ENCODE assay signal across 14 cellular contexts in genomic region chr9:127463891-127464290, GRCh38. TPM values are rescaled to one million over a fixed set of nuclear protein-coding genes. Genes with fewer than 3 reads are reported as not detected.
DNase-seq lines count a peak whose midpoint lies in the region; ATAC-seq and TF ChIP-seq lines count a peak whose summit lies in the region.
"Had no signal": no experiment of that assay in that cellular context is flagged by ENCODE, and none has a peak within 500 bp of the region (broad histone marks: within the 10 kb centered on the region; RNA-seq: fewer than 3 reads in every experiment).

No MANE protein-coding gene starts in this region.

- H2BK120ac ChIP-seq in neuronal stem cell (ENCODE audit: low read depth, low read length) = no peak overlapping the region

- DNase-seq in AG20443 (ENCODE audit: low spot score) (peak; percentile 27), astrocyte of the spinal cord (ENCODE audit: low read depth, low spot score) (peak; percentile 41), heart right ventricle (peak; percentile 55 to 61), neuronal stem cell (ENCODE audit: low spot score) (no peak), NCI-H1930 (lab: John Stamatoyannopoulos, UW) (no peak), AML-193 (lab: John Stamatoyannopoulos, UW) (no peak)
- DNase-seq in activated CD4-positive, alpha-beta T cell treated with anti-CD3 and anti-CD28 coated beads, Interleukin-2, amount 50 U/mL, for 1 hour = no peak
- DNase-seq: activated CD4-positive, alpha-beta T cell treated with anti-CD3 and anti-CD28 coated beads for 36 hours; foreskin melanocyte; NCI-H1417 treated with DMSO at 0.1 percent for 48 hours; NCI-H69; T-cell had no signal

- 25 to 45% methylated on average over 7 of the region's 7 CpGs for WGBS in heart right ventricle, 2 donors
- no CpG with 5 or more reads among the region's 7 CpGs for WGBS in neuronal stem cell (ENCODE audit: extremely low coverage in 2 of 2, insufficient read length in 2 of 2, insufficient replicate concordance in 1 of 2), 2 donors

- H4K8ac ChIP-seq in neuronal stem cell (ENCODE audit: low read depth, low read length) = no peak overlapping the region

- intact Hi-C loops in heart right ventricle (cut with DNase I) = loop anchor here in 1 of 10 donors (2.0 kb wide), 1 partner anchor 29 kb away; no protein-coding TSS in a partner anchor

- H3K9me3 ChIP-seq in heart right ventricle (no peaks in the 10 kb centered on the region), neuronal stem cell (replicated peaks in 1 of 2; ENCODE audit: control insufficient read depth in 2 of 2, insufficient read depth in 1 of 2, low read depth in 1 of 2, low read length in 2 of 2) (peaks cover 0 to 1% of the 10 kb centered on the region in 2 donors)

- H3K79me1 ChIP-seq in neuronal stem cell (ENCODE audit: low read depth, low read length) = no peaks in the 10 kb centered on the region

- no peak overlapping the region for H2AFZ ChIP-seq in neuronal stem cell (ENCODE audit: low read length)
- H2AFZ ChIP-seq: neural progenitor cell had no signal

- no peak overlapping the region for H3K4me2 ChIP-seq in neuronal stem cell (ENCODE audit: insufficient read depth, low read length, poor library complexity, severe bottlenecking)
- H3K4me2 ChIP-seq: neural progenitor cell had no signal

- H3K4me3 ChIP-seq in astrocyte of the spinal cord (ENCODE audit: low read depth, low read length) (no peak overlapping the region), heart right ventricle (no peak overlapping the region), neuronal stem cell (ENCODE audit: low read length in 2 of 2) (no peak overlapping the region)
- H3K4me3 ChIP-seq: neural progenitor cell had no signal

- H3K4ac ChIP-seq in neuronal stem cell (ENCODE audit: low read length) = peak overlapping the region; percentile 27

- TF ChIP-seq CTCF in astrocyte of the spinal cord (IDR thresholded peaks at IDR 0.05; ENCODE audit: low read depth, low read length) (no peak), heart right ventricle (IDR thresholded peaks at IDR 0.05) (no peak)

- H3K27ac ChIP-seq in heart right ventricle (peak overlapping the region in 9 of 10 donors; percentile 10 to 83 (median 61)), neuronal stem cell (replicated peaks; ENCODE audit: low read length) (no peak overlapping the region)
- H3K27ac ChIP-seq: neural progenitor cell had no signal

- peaks cover 0 to 12% (median 4%) of the 10 kb centered on the region in 9 donors for H3K4me1 ChIP-seq in heart right ventricle
- H3K4me1 ChIP-seq in neuronal stem cell (ENCODE audit: control insufficient read depth in 2 of 2, insufficient read depth in 1 of 2, low read depth in 1 of 2, low read length in 2 of 2) = no peaks in the 10 kb centered on the region
- H3K4me1 ChIP-seq: neural progenitor cell had no signal

- no peak overlapping the region for H3K18ac ChIP-seq in neuronal stem cell (ENCODE audit: low read length)

- H2AK5ac ChIP-seq in neuronal stem cell (ENCODE audit: low read depth, low read length) = no peak overlapping the region

- no peak overlapping the region for H3K14ac ChIP-seq in neuronal stem cell (ENCODE audit: low read length)

- no peak overlapping the region for H2BK12ac ChIP-seq in neuronal stem cell (ENCODE audit: low read length)

- peaks cover 0 to 98% (median 51%) of the 10 kb centered on the region in 9 donors for H3K36me3 ChIP-seq in heart right ventricle
- H3K36me3 ChIP-seq in neuronal stem cell (replicated peaks in 1 of 2; ENCODE audit: control insufficient read depth in 2 of 2, insufficient read depth in 2 of 2, low read length in 2 of 2) = peaks cover 17 to 48% of the 10 kb centered on the region in 2 donors
- H3K36me3 ChIP-seq: neural progenitor cell had no signal

- ATAC-seq in heart right ventricle (peak; percentile 83 to 96 (median 90)), GM18867 (IDR thresholded peaks at IDR 0.05; ENCODE audit: unreplicated experiment) (no peak)
- ATAC-seq: activated CD4-positive, alpha-beta T cell treated with anti-CD3 and anti-CD28 coated beads for 36 hours; T-cell had no signal

- H4K91ac ChIP-seq in neuronal stem cell (ENCODE audit: low read depth, low read length, poor library complexity) = no peak overlapping the region

- in situ Hi-C loops in astrocyte of the spinal cord (cut with HindIII; ENCODE audit: low sequenced_read_pairs) = no loop called here

- peak overlapping the region; percentile 2 for H3K23ac ChIP-seq in neuronal stem cell (ENCODE audit: low read depth, low read length, poor library complexity)

- no peak overlapping the region for H2BK5ac ChIP-seq in neuronal stem cell (ENCODE audit: low read length)

- peak overlapping the region; percentile 64 for H3K9ac ChIP-seq in neuronal stem cell (ENCODE audit: low read depth, low read length, poor library complexity)
- H3K9ac ChIP-seq: neural progenitor cell had no signal

- H2BK15ac ChIP-seq in neuronal stem cell (ENCODE audit: low read length) = no peak overlapping the region

- H3K27me3 ChIP-seq in heart right ventricle (no peaks in the 10 kb centered on the region), neuronal stem cell (ENCODE audit: control insufficient read depth in 3 of 3, insufficient read depth in 3 of 3, low read depth in 1 of 3, low read length in 3 of 3) (no peaks in the 10 kb centered on the region)
- H3K27me3 ChIP-seq: neural progenitor cell had no signal

RNA-seq across cellular contexts. Expression of gene LRSAM1, which starts 12.6 kb away (rescaled TPM):
- total RNA-seq in heart right ventricle = 10 to 100 TPM; 24.9 to 49.6 (median 29.5) TPM
- 10 to 100 TPM; 21.2 to 59.9 TPM for polyA plus RNA-seq in heart right ventricle
- 7.6 TPM for polyA plus RNA-seq in neuronal stem cell (2013, experiment 1 of 2)
- polyA plus RNA-seq in neuronal stem cell (2013, experiment 2 of 2) = 7.2 TPM

RNA-seq across cellular contexts. Expression of gene RPL12, which starts 12.7 kb away (rescaled TPM):
- 100 to 1,000 TPM; 409 to 810 (median 499) TPM for total RNA-seq in heart right ventricle
- 1,000 to 10,000 TPM; 1,671 to 1,920 TPM for polyA plus RNA-seq in heart right ventricle
- polyA plus RNA-seq in neuronal stem cell (2013, experiment 1 of 2) = 3,244 TPM
- 3,233 TPM for polyA plus RNA-seq in neuronal stem cell (2013, experiment 2 of 2)

RNA-seq across cellular contexts. Expression of gene ZNF79, which starts 39.7 kb away (rescaled TPM):
- 1 to 10 TPM; 4.4 to 8.3 (median 6.4) TPM for total RNA-seq in heart right ventricle
- polyA plus RNA-seq in heart right ventricle = 1 to 10 TPM; 2.1 to 4.5 TPM
- polyA plus RNA-seq in neuronal stem cell (2013, experiment 1 of 2) = 3.2 TPM
- 3.3 TPM for polyA plus RNA-seq in neuronal stem cell (2013, experiment 2 of 2)

Comparison
In these comparisons a context has a peak if more than half of its experiments do, and no peak if none do; other contexts are left out.
1. DNase-seq: peak in AG20443 (single experiment), astrocyte of the spinal cord (single experiment) and heart right ventricle (2 of 2); none in neuronal stem cell (single experiment), NCI-H1930 (0 of 2), AML-193 (0 of 2) and activated CD4-positive, alpha-beta T cell treated with anti-CD3 and anti-CD28 coated beads, Interleukin-2, amount 50 U/mL, for 1 hour (single experiment).